ENCODE assay signal across 9 cellular contexts in the genomic region with DNA sequence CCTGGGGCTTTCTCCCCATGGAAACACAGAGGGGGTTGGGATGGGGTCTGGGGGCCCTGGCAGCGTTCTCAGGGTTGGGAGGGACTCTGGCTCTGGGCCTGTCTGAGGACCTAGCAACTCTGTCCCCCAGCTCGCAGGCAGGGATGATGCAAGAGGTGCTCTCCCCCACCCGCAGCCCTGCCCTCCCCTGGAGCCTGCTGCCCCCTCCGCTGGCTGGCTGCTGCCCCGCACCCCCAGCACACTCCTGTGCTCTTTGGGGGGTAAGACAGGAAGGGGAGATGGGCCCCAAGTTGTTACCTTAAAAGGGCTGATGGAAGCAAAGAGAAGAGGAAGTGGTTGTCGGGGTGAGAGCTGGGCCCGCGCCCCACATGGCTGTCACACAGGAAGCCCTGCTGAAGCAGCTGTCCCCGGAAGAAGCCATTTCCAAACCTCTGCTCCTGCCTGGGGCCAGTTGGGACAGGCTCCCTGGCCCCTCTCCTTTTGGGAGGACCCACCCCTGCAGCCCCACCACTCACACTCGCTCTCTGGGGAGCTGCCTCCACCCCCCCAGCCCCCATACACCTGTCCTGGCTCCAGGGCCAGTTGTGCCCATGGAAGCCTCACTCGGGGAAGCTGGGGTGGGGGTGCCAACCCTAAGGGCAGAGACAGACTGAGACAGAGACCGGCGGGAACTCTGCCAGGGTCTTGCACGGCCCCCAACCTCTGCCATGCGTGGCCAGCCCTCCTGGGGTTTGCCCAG. TPM values are rescaled to one million over a fixed set of nuclear protein-coding genes. Genes with fewer than 3 reads are reported as not detected.
DNase-seq lines count a peak whose midpoint lies in the region; ATAC-seq, FAIRE-seq and TF ChIP-seq lines count a peak whose summit lies in the region.
"Had no signal": no experiment of that assay in that cellular context is flagged by ENCODE, and none has a peak within 500 bp of the region (broad histone marks: within the 10 kb centered on the region; RNA-seq: fewer than 3 reads in every experiment).

No MANE protein-coding gene starts in this region.

- H3K4me1 ChIP-seq in colonic mucosa (no peaks in the 10 kb centered on the region), skeletal muscle tissue (ENCODE audit: control insufficient read depth in 3 of 3, insufficient read depth in 3 of 3, low read length in 3 of 3) (peaks cover 5 to 26% (median 17%) of the 10 kb centered on the region in 3 donors)

- H3K36me3 ChIP-seq in colonic mucosa (no peaks in the 10 kb centered on the region), skeletal muscle tissue (ENCODE audit: control insufficient read depth in 3 of 3, insufficient read depth in 3 of 3, low read length in 3 of 3) (no peaks in the 10 kb centered on the region), WERI-Rb-1 (peaks cover 5% of the 10 kb centered on the region; the same call in 1 of the 2 replicates)

- H3K9me3 ChIP-seq in colonic mucosa (no peaks in the 10 kb centered on the region), skeletal muscle tissue (ENCODE audit: control insufficient read depth in 3 of 3, low read length in 3 of 3) (no peaks in the 10 kb centered on the region), WERI-Rb-1 (ENCODE audit: severe bottlenecking) (no peaks in the 10 kb centered on the region)

- no peak for FAIRE-seq in urothelium cell line (lab: Jason Lieb, UNC)
- FAIRE-seq: colon had no signal

- H3K27me3 ChIP-seq in colonic mucosa, result no peaks in the 10 kb centered on the region
- H3K27me3 ChIP-seq in skeletal muscle tissue (ENCODE audit: control insufficient read depth in 3 of 3, insufficient read depth in 3 of 3, low read length in 3 of 3), result no peaks in the 10 kb centered on the region
- H3K27me3 ChIP-seq in WERI-Rb-1 (ENCODE audit: insufficient read depth, low read depth, severe bottlenecking), result no peaks in the 10 kb centered on the region

- H3K4me3 ChIP-seq in colonic mucosa (peak overlapping the region; percentile 34), skeletal muscle tissue (ENCODE audit: low read length in 3 of 3) (no peak overlapping the region), WERI-Rb-1 (ENCODE audit: low read depth, low read length) (no peak overlapping the region)

- peak overlapping the region in 1 of 2 donors; percentile 68 for H3K9ac ChIP-seq in colonic mucosa (ENCODE audit: low read depth in 2 of 2, low read length in 2 of 2)
- H3K9ac ChIP-seq in skeletal muscle tissue (ENCODE audit: low read depth in 1 of 3, low read length in 3 of 3), result no peak overlapping the region

- ATAC-seq in HG02852 (IDR thresholded peaks at IDR 0.05; ENCODE audit: unreplicated experiment), result peak; percentile 29

- intact Hi-C loops in colonic mucosa (cut with DNase I), result no loop called here

- TF ChIP-seq CTCF in colonic mucosa (IDR thresholded peaks at IDR 0.05) (no peak), WERI-Rb-1 (IDR thresholded peaks at IDR 0.05; ENCODE audit: low read depth, low read length) (no peak)

- DNase-seq in CD1c-positive myeloid dendritic cell (ENCODE audit: extremely low spot score) (peak; percentile 77), colonic mucosa (peak; percentile 50), islet precursor cell (no peak), urothelium cell line (ENCODE audit: low spot score) (no peak), WERI-Rb-1 (no peak)
- peak; percentile 30 to 73 (median 58) for DNase-seq in activated CD4-positive, CD25-positive, alpha-beta regulatory T cell (lab: John Stamatoyannopoulos, UW)

- H3K27ac ChIP-seq in colonic mucosa (peak overlapping the region; percentile 73), skeletal muscle tissue (ENCODE audit: low read depth, low read length) (peak overlapping the region; percentile 7), WERI-Rb-1 (no peak overlapping the region)

RNA-seq across cellular contexts. Expression of a gene that starts 2.5 kb away (rescaled TPM):
- total RNA-seq in colonic mucosa (10 to 100 TPM; 16.5 to 20.0 TPM), skeletal muscle tissue (8.4 TPM)

RNA-seq across cellular contexts. Expression of a gene that starts 7.6 kb away (rescaled TPM):
- total RNA-seq in colonic mucosa, result 100 to 1,000 TPM; 109 to 237 TPM
- 23.5 TPM for total RNA-seq in skeletal muscle tissue

RNA-seq across cellular contexts. Expression of a gene that starts 7.8 kb away (rescaled TPM):
- total RNA-seq in colonic mucosa, result 100 to 1,000 TPM in 1 of 2 donors, 10 to 100 TPM in 1; 70.2 to 114 TPM
- 11.0 TPM for total RNA-seq in skeletal muscle tissue

RNA-seq across cellular contexts. Expression of a gene that starts 13.2 kb away (rescaled TPM):
- total RNA-seq in colonic mucosa, result 10 to 100 TPM; 47.8 to 59.0 TPM
- 1.6 TPM for total RNA-seq in skeletal muscle tissue

Comparison
In these comparisons a context has a peak if more than half of its experiments do, and no peak if none do; other contexts are left out.
1. DNase-seq: peak in CD1c-positive myeloid dendritic cell (single experiment), activated CD4-positive, CD25-positive, alpha-beta regulatory T cell (4 of 4) and colonic mucosa (single experiment); none in islet precursor cell (single experiment), urothelium cell line (single experiment) and WERI-Rb-1 (single experiment).